8 cellular contexts compared by ENCODE assay signal in genomic region chr12:29317556-29318363, GRCh38.
DNase-seq lines count a peak whose midpoint lies in the region; ATAC-seq, FAIRE-seq and TF ChIP-seq lines count a peak whose summit lies in the region.

No MANE protein-coding gene starts in this region.

- H3K27ac Mint-ChIP-seq in effector memory CD8-positive, alpha-beta T cell: peak overlapping the region; percentile 11 to 36
- peak overlapping the region; percentile 24 for H3K27ac Mint-ChIP-seq in memory B cell

- no peak overlapping the region for H3K4me3 ChIP-seq in WERI-Rb-1 (ENCODE audit: low read depth, low read length)

- H3K4me1 Mint-ChIP-seq in effector memory CD8-positive, alpha-beta T cell (ENCODE audit: low read depth in 2 of 2): peaks cover 6 to 7% of the 10 kb centered on the region in 2 donors
- peaks cover 7% of the 10 kb centered on the region for H3K4me1 Mint-ChIP-seq in memory B cell

- H3K9me3 ChIP-seq in WERI-Rb-1 (ENCODE audit: severe bottlenecking): no peaks in the 10 kb centered on the region

- H3K27me3 Mint-ChIP-seq in effector memory CD8-positive, alpha-beta T cell: no peaks in the 10 kb centered on the region
- no peaks in the 10 kb centered on the region for H3K27me3 Mint-ChIP-seq in memory B cell

- DNase-seq in COLO668 (lab: John Stamatoyannopoulos, UW; ENCODE audit: unreplicated experiment): peak; percentile 25
- DNase-seq in GM19239 (ENCODE audit: insufficient read length, low spot score): peak; percentile 25
- peak; percentile 53 for DNase-seq in NCI-H2196 treated with DMSO at 0.1 percent for 48 hours (lab: John Stamatoyannopoulos, UW; ENCODE audit: unreplicated experiment)
- peak; percentile 51 for DNase-seq in WERI-Rb-1
- DNase-seq in effector memory CD8-positive, alpha-beta T cell: peak; percentile 13 to 26 (median 21)
- DNase-seq in memory B cell (ENCODE audit: low spot score in 2 of 2): peak in 1 of 2 donors; percentile 29
- peak in 34 of 49 donors; percentile 3 to 78 (median 26) for DNase-seq in substantia nigra (lab: John Stamatoyannopoulos, UW)

- peak; percentile 92 for FAIRE-seq in GM19239 (lab: Jason Lieb, UNC)

- TF ChIP-seq CTCF in WERI-Rb-1 (IDR thresholded peaks at IDR 0.05; ENCODE audit: low read depth, low read length): peak; percentile 95

- H3K36me3 ChIP-seq in WERI-Rb-1: no peaks in the 10 kb centered on the region

- H3K9me3 Mint-ChIP-seq in effector memory CD8-positive, alpha-beta T cell: no peaks in the 10 kb centered on the region
- H3K9me3 Mint-ChIP-seq in memory B cell: no peaks in the 10 kb centered on the region

- no peaks in the 10 kb centered on the region for H3K36me3 Mint-ChIP-seq in effector memory CD8-positive, alpha-beta T cell (ENCODE audit: insufficient read depth)
- H3K36me3 Mint-ChIP-seq in memory B cell: peaks cover 11% of the 10 kb centered on the region

- no peak overlapping the region for H3K4me3 Mint-ChIP-seq in effector memory CD8-positive, alpha-beta T cell
- no peak overlapping the region for H3K4me3 Mint-ChIP-seq in memory B cell

- ATAC-seq in HG03139 (IDR thresholded peaks at IDR 0.05; ENCODE audit: unreplicated experiment) (peak; percentile 100), memory B cell (ENCODE audit: low read depth) (peak; percentile 100)
- ATAC-seq in effector memory CD8-positive, alpha-beta T cell (replicated peaks): peak; percentile 100

- H3K27me3 ChIP-seq in WERI-Rb-1 (ENCODE audit: insufficient read depth, low read depth, severe bottlenecking): no peaks in the 10 kb centered on the region

- H3K27ac ChIP-seq in WERI-Rb-1: no peak overlapping the region
- no peak overlapping the region for H3K27ac ChIP-seq in substantia nigra (ENCODE audit: low read depth, low read length, poor library complexity, severe bottlenecking)
